1 cellular context compared by ENCODE assay signal in the genomic region with DNA sequence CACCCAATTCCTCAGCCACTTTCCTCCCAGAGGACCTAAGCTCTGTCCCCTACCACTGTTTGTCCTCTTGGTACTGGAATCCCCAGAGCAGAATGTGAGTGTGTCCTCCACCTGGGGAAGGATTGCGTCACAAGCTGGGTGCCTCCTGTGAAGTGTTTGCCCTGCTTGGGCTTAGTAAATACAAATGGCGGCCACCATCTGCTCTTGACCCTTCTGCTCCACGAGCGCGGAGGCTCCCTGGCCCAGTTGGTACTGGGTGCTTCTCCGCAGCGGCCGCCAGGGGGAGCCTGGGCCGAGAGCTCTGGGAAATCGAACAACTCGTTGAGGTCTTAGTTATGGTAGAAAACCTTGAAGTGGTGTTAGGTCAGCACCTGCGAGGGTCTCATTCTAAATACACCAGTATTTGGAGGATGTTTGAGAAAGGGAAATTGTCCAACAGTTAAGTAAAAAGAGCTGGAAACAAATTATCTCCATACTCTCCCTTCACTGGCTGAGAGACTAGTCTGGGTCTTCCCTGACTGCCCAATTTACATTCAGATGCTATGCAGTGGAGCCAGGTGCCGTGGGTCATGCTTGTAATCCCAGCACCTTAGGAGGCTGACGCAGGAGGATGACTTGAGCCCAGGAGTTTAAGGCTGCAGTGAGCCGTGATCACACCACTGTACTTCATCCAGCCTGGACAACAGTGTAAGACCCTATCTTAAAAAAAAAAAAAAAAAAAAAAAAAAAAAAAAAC.
TF ChIP-seq lines count a peak whose summit lies in the region.

No MANE protein-coding gene starts in this region.

TF ChIP-seq in HepG2, 621 proteins besides CTCF, POLR2A, EP300 and RAD21 (continued from another document and continues in another):
- TF ChIP-seq, protein P1, sequence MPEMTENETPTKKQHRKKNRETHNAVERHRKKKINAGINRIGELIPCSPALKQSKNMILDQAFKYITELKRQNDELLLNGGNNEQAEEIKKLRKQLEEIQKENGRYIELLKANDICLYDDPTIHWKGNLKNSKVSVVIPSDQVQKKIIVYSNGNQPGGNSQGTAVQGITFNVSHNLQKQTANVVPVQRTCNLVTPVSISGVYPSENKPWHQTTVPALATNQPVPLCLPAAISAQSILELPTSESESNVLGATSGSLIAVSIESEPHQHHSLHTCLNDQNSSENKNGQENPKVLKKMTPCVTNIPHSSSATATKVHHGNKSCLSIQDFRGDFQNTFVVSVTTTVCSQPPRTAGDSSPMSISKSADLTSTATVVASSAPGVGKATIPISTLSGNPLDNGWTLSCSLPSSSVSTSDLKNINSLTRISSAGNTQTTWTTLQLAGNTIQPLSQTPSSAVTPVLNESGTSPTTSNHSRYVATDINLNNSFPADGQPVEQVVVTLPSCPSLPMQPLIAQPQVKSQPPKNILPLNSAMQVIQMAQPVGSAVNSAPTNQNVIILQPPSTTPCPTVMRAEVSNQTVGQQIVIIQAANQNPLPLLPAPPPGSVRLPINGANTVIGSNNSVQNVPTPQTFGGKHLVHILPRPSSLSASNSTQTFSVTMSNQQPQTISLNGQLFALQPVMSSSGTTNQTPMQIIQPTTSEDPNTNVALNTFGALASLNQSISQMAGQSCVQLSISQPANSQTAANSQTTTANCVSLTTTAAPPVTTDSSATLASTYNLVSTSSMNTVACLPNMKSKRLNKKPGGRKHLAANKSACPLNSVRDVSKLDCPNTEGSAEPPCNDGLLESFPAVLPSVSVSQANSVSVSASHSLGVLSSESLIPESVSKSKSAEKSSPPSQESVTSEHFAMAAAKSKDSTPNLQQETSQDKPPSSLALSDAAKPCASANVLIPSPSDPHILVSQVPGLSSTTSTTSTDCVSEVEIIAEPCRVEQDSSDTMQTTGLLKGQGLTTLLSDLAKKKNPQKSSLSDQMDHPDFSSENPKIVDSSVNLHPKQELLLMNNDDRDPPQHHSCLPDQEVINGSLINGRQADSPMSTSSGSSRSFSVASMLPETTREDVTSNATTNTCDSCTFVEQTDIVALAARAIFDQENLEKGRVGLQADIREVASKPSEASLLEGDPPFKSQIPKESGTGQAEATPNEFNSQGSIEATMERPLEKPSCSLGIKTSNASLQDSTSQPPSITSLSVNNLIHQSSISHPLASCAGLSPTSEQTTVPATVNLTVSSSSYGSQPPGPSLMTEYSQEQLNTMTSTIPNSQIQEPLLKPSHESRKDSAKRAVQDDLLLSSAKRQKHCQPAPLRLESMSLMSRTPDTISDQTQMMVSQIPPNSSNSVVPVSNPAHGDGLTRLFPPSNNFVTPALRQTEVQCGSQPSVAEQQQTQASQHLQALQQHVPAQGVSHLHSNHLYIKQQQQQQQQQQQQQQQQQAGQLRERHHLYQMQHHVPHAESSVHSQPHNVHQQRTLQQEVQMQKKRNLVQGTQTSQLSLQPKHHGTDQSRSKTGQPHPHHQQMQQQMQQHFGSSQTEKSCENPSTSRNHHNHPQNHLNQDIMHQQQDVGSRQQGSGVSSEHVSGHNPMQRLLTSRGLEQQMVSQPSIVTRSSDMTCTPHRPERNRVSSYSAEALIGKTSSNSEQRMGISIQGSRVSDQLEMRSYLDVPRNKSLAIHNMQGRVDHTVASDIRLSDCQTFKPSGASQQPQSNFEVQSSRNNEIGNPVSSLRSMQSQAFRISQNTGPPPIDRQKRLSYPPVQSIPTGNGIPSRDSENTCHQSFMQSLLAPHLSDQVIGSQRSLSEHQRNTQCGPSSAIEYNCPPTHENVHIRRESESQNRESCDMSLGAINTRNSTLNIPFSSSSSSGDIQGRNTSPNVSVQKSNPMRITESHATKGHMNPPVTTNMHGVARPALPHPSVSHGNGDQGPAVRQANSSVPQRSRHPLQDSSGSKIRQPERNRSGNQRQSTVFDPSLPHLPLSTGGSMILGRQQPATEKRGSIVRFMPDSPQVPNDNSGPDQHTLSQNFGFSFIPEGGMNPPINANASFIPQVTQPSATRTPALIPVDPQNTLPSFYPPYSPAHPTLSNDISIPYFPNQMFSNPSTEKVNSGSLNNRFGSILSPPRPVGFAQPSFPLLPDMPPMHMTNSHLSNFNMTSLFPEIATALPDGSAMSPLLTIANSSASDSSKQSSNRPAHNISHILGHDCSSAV (CRISPR knock-in tag; IDR thresholded peaks at IDR 0.05; ENCODE audit: borderline replicate concordance) = no peak
- TF ChIP-seq ZNF33B (CRISPR knock-in tag; IDR thresholded peaks at IDR 0.05) (no peak), ZKSCAN1 (IDR thresholded peaks at IDR 0.05; ENCODE audit: low read length) (0 out of 2 replicates have a peak, but pooled peaks have one; percentile 17), CHD2 (IDR thresholded peaks at IDR 0.05; ENCODE audit: low read depth, low read length) (no peak), MED8 (CRISPR knock-in tag; IDR thresholded peaks at IDR 0.05; ENCODE audit: insufficient replicate concordance) (no peak), RFX5 (IDR thresholded peaks at IDR 0.05; ENCODE audit: low read depth, low read length) (no peak), HNRNPLL (IDR thresholded peaks at IDR 0.05; ENCODE audit: low read depth, low read length, poor library complexity, severe bottlenecking) (no peak), SETDB1 (CRISPR knock-in tag; IDR thresholded peaks at IDR 0.05; ENCODE audit: borderline replicate concordance) (no peak), ZNF788 (CRISPR knock-in tag; IDR thresholded peaks at IDR 0.05; ENCODE audit: borderline replicate concordance) (peak; percentile 76; the same call in 1 of the 2 replicates), ZNF180 (CRISPR knock-in tag; IDR thresholded peaks at IDR 0.05; ENCODE audit: borderline replicate concordance, low read depth) (no peak), PAWR (CRISPR knock-in tag; IDR thresholded peaks at IDR 0.05; ENCODE audit: borderline replicate concordance) (0 out of 2 replicates have a peak, but pooled peaks have one; percentile 50), SIN3A (IDR thresholded peaks at IDR 0.05; ENCODE audit: borderline replicate concordance, low read depth, low read length) (no peak), HMG20A (CRISPR knock-in tag; IDR thresholded peaks at IDR 0.05; ENCODE audit: borderline replicate concordance) (peak; percentile 79; the same call in 1 of the 2 replicates), HCFC1 (IDR thresholded peaks at IDR 0.05; ENCODE audit: low read depth, low read length) (no peak), HMG20B (CRISPR knock-in tag; conservative IDR thresholded peaks at IDR 0.05) (peak; percentile 67; the same call in 1 of the 2 replicates), ZNF713 (CRISPR knock-in tag; IDR thresholded peaks at IDR 0.05) (no peak), HES4 (CRISPR knock-in tag; IDR thresholded peaks at IDR 0.05; ENCODE audit: borderline replicate concordance) (no peak), ZBTB7A (CRISPR knock-in tag; IDR thresholded peaks at IDR 0.05) (no peak), ZNF333 (CRISPR knock-in tag; IDR thresholded peaks at IDR 0.05; ENCODE audit: borderline replicate concordance) (no peak), ZNF792 (CRISPR knock-in tag; IDR thresholded peaks at IDR 0.05) (peak; percentile 74), SIX4 (CRISPR knock-in tag; IDR thresholded peaks at IDR 0.05) (0 out of 2 replicates have a peak, but pooled peaks have one; percentile 12), KLF13 (CRISPR knock-in tag; IDR thresholded peaks at IDR 0.05) (no peak), ZNF143 (CRISPR knock-in tag; IDR thresholded peaks at IDR 0.05) (no peak), NAIF1 (CRISPR knock-in tag; IDR thresholded peaks at IDR 0.05; ENCODE audit: borderline replicate concordance) (no peak), AGO2 (optimal IDR thresholded peaks at IDR 0.05; ENCODE audit: low read depth, low read length) (no peak), TBX3 (IDR thresholded peaks at IDR 0.05; ENCODE audit: borderline replicate concordance) (no peak), FLYWCH1 (CRISPR knock-in tag; IDR thresholded peaks at IDR 0.05) (no peak), ZFY (CRISPR knock-in tag; IDR thresholded peaks at IDR 0.05) (peak; percentile 63)
- TF ChIP-seq, protein P2, sequence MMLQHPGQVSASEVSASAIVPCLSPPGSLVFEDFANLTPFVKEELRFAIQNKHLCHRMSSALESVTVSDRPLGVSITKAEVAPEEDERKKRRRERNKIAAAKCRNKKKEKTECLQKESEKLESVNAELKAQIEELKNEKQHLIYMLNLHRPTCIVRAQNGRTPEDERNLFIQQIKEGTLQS (CRISPR knock-in tag; IDR thresholded peaks at IDR 0.05) = peak; percentile 82; the same call in 1 of the 2 replicates
- TF ChIP-seq, protein P3, sequence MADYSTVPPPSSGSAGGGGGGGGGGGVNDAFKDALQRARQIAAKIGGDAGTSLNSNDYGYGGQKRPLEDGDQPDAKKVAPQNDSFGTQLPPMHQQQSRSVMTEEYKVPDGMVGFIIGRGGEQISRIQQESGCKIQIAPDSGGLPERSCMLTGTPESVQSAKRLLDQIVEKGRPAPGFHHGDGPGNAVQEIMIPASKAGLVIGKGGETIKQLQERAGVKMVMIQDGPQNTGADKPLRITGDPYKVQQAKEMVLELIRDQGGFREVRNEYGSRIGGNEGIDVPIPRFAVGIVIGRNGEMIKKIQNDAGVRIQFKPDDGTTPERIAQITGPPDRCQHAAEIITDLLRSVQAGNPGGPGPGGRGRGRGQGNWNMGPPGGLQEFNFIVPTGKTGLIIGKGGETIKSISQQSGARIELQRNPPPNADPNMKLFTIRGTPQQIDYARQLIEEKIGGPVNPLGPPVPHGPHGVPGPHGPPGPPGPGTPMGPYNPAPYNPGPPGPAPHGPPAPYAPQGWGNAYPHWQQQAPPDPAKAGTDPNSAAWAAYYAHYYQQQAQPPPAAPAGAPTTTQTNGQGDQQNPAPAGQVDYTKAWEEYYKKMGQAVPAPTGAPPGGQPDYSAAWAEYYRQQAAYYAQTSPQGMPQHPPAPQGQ (CRISPR knock-in tag; IDR thresholded peaks at IDR 0.05; ENCODE audit: borderline replicate concordance) = no peak
- TF ChIP-seq, protein P4, sequence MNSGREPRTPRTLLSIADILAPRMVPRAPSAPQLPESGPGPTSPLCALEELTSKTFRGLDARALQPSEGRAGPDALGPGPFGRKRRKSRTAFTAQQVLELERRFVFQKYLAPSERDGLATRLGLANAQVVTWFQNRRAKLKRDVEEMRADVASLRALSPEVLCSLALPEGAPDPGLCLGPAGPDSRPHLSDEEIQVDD (CRISPR knock-in tag; IDR thresholded peaks at IDR 0.05; ENCODE audit: borderline replicate concordance) = peak; percentile 70; the same call in 1 of the 2 replicates
- TF ChIP-seq, protein P5, sequence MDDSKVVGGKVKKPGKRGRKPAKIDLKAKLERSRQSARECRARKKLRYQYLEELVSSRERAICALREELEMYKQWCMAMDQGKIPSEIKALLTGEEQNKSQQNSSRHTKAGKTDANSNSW (CRISPR knock-in tag; IDR thresholded peaks at IDR 0.05; ENCODE audit: borderline replicate concordance) = no peak
- TF ChIP-seq, protein P6, sequence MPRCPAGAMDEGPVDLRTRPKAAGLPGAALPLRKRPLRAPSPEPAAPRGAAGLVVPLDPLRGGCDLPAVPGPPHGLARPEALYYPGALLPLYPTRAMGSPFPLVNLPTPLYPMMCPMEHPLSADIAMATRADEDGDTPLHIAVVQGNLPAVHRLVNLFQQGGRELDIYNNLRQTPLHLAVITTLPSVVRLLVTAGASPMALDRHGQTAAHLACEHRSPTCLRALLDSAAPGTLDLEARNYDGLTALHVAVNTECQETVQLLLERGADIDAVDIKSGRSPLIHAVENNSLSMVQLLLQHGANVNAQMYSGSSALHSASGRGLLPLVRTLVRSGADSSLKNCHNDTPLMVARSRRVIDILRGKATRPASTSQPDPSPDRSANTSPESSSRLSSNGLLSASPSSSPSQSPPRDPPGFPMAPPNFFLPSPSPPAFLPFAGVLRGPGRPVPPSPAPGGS (CRISPR knock-in tag; IDR thresholded peaks at IDR 0.05) = no peak
- TF ChIP-seq, protein P7, sequence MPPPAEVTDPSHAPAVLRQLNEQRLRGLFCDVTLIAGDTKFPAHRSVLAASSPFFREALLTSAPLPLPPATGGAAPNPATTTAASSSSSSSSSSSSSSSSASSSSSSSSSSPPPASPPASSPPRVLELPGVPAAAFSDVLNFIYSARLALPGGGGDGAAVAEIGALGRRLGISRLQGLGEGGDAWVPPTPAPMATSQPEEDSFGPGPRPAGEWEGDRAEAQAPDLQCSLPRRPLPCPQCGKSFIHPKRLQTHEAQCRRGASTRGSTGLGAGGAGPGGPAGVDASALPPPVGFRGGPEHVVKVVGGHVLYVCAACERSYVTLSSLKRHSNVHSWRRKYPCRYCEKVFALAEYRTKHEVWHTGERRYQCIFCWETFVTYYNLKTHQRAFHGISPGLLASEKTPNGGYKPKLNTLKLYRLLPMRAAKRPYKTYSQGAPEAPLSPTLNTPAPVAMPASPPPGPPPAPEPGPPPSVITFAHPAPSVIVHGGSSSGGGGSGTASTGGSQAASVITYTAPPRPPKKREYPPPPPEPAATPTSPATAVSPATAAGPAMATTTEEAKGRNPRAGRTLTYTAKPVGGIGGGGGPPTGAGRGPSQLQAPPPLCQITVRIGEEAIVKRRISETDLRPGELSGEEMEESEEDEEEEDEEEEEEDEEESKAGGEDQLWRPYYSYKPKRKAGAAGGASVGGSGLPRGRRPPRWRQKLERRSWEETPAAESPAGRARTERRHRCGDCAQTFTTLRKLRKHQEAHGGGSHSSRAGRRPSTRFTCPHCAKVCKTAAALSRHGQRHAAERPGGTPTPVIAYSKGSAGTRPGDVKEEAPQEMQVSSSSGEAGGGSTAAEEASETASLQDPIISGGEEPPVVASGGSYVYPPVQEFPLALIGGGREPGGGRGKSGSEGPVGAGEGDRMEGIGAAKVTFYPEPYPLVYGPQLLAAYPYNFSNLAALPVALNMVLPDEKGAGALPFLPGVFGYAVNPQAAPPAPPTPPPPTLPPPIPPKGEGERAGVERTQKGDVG (CRISPR knock-in tag; IDR thresholded peaks at IDR 0.05; ENCODE audit: borderline replicate concordance) = no peak
- TF ChIP-seq, protein P8, sequence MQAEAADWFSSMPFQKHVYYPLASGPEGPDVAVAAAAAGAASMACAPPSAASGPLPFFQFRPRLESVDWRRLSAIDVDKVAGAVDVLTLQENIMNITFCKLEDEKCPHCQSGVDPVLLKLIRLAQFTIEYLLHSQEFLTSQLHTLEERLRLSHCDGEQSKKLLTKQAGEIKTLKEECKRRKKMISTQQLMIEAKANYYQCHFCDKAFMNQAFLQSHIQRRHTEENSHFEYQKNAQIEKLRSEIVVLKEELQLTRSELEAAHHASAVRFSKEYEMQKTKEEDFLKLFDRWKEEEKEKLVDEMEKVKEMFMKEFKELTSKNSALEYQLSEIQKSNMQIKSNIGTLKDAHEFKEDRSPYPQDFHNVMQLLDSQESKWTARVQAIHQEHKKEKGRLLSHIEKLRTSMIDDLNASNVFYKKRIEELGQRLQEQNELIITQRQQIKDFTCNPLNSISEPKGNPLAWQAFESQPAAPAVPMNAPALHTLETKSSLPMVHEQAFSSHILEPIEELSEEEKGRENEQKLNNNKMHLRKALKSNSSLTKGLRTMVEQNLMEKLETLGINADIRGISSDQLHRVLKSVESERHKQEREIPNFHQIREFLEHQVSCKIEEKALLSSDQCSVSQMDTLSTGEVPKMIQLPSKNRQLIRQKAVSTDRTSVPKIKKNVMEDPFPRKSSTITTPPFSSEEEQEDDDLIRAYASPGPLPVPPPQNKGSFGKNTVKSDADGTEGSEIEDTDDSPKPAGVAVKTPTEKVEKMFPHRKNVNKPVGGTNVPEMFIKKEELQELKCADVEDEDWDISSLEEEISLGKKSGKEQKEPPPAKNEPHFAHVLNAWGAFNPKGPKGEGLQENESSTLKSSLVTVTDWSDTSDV (CRISPR knock-in tag; IDR thresholded peaks at IDR 0.05) = no peak
- TF ChIP-seq, protein P9, sequence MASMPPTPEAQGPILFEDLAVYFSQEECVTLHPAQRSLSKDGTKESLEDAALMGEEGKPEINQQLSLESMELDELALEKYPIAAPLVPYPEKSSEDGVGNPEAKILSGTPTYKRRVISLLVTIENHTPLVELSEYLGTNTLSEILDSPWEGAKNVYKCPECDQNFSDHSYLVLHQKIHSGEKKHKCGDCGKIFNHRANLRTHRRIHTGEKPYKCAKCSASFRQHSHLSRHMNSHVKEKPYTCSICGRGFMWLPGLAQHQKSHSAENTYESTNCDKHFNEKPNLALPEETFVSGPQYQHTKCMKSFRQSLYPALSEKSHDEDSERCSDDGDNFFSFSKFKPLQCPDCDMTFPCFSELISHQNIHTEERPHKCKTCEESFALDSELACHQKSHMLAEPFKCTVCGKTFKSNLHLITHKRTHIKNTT (CRISPR knock-in tag; IDR thresholded peaks at IDR 0.05) = no peak
